39 cellular contexts compared by ENCODE assay signal in the genomic region with DNA sequence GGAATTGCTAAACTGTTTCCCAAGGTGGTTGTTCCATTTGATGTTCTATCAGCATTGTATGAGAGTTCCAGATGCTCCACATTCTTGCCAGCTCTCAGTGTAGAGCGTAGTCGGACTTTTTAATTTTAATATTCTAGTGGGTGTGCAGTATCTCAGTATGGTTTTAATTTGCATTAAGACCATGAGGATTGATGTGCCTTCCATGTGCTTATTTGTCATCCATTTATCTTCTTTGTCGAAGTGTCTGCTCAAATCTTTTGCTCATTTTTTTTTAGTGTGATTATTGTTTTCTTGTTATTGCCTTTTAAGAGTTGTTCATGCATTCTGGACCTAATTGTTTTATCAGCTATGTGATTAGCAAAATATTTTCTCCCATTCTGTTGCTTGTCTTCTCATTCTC. TPM values are rescaled to one million over a fixed set of nuclear protein-coding genes. Genes with fewer than 3 reads are reported as not detected.
"Had no signal": no experiment of that assay in that cellular context is flagged by ENCODE, and none has a peak within 500 bp of the region (broad histone marks: within the 10 kb centered on the region; RNA-seq: fewer than 3 reads in every experiment).

No MANE protein-coding gene starts in this region.

- H3K4me1 ChIP-seq: adrenal gland, ascending aorta, body of pancreas, breast epithelium had no signal

- H3K27me3 ChIP-seq: ascending aorta, body of pancreas, cardiac muscle cell had no signal

- DNase-seq: activated effector memory CD4-positive, alpha-beta T cell treated with anti-CD3 and anti-CD28 coated beads, Interleukin-2, amount 50 U/mL, for 16 hours; activated effector memory CD4-positive, alpha-beta T cell treated with Interleukin-2 at 50 U/mL for 16 hours; activated gamma-delta T cell; activated gamma-delta T cell treated with Interleukin-2 at 50 U/mL for 16 hours; activated naive CD4-positive, alpha-beta T cell; activated naive CD4-positive, alpha-beta T cell treated with anti-CD3 and anti-CD28 coated beads for 36 hours; activated naive CD4-positive, alpha-beta T cell treated with anti-CD3 and anti-CD28 coated beads, Interleukin-2, amount 10 ng/mL, durations not matched to agents 7 days and 5 days; activated naive CD4-positive, alpha-beta T cell treated with anti-CD3 and anti-CD28 coated beads, Interleukin-2, amount 50 U/mL, for 16 hours; activated naive CD4-positive, alpha-beta T cell treated with Interleukin-2 at 50 U/mL for 16 hours; activated naive CD8-positive, alpha-beta T cell treated with anti-CD3 and anti-CD28 coated beads for 36 hours; activated naive CD8-positive, alpha-beta T cell treated with anti-CD3 and anti-CD28 coated beads, Interleukin-2, amount 10 ng/mL, durations not matched to agents 7 days and 5 days; activated naive CD8-positive, alpha-beta T cell treated with anti-CD3 and anti-CD28 coated beads, Interleukin-2, amount 50 U/mL, for 24 hours; activated T-cell treated with anti-CD3 and anti-CD28 coated beads, Interleukin-2, amount 50 U/mL, for 1 hour; activated T-cell treated with anti-CD3 and anti-CD28 coated beads, Interleukin-2, amount 50 U/mL, for 24 hours; activated T-cell treated with anti-CD3 and anti-CD28 coated beads, Interleukin-2, amount 50 U/mL, for 4 hours; activated T-cell treated with anti-CD3 and anti-CD28 coated beads, Interleukin-2, amount 50 U/mL, for 48 hours; activated T-cell treated with anti-CD3 and anti-CD28 coated beads, Interleukin-2, amount 50 U/mL, for 72 hours; adrenal gland; amniotic stem cell; amygdala; anterior cingulate cortex; aorta; body of pancreas; brain microvascular endothelial cell; caudate nucleus; central memory CD4-positive, alpha-beta T cell; cerebellar nuclear complex had no signal

- H3K4me3 ChIP-seq: adrenal gland, ascending aorta, body of pancreas, breast epithelium, cardiac muscle cell had no signal

- H3K36me3 ChIP-seq: adrenal gland, ascending aorta, brain microvascular endothelial cell, breast epithelium, cardiac muscle cell had no signal

- H3K27ac ChIP-seq: adrenal gland, ascending aorta, body of pancreas, brain microvascular endothelial cell, breast epithelium, cardiac muscle cell had no signal

- FAIRE-seq: astrocyte, bronchial epithelial cell had no signal

- ATAC-seq: activated naive CD4-positive, alpha-beta T cell treated with anti-CD3 and anti-CD28 coated beads, Interleukin-2, amount 50 U/mL, for 72 hours; activated naive CD8-positive, alpha-beta T cell treated with anti-CD3 and anti-CD28 coated beads, Interleukin-2, amount 50 U/mL, for 24 hours; activated T-cell treated with anti-CD3 and anti-CD28 coated beads, Interleukin-2, amount 50 U/mL, for 4 hours; activated T-cell treated with anti-CD3 and anti-CD28 coated beads, Interleukin-2, amount 50 U/mL, for 72 hours; activated T-helper 17 cell treated with anti-CD3 and anti-CD28 coated beads, Interleukin-2, amount 50 U/mL, for 72 hours; body of pancreas had no signal

- H3K9me3 ChIP-seq: adrenal gland, ascending aorta, body of pancreas, breast epithelium had no signal

RNA-seq across cellular contexts. Expression of gene GUCA2B, which starts 13.8 kb away (rescaled TPM):
- total RNA-seq: activated naive CD4-positive, alpha-beta T cell treated with anti-CD3 and anti-CD28 coated beads for 36 hours; activated naive CD4-positive, alpha-beta T cell treated with anti-CD3 and anti-CD28 coated beads, Interleukin-2, amount 50 U/mL, for 72 hours; activated naive CD8-positive, alpha-beta T cell treated with anti-CD3 and anti-CD28 coated beads for 36 hours; activated naive CD8-positive, alpha-beta T cell treated with anti-CD3 and anti-CD28 coated beads, Interleukin-2, amount 10 ng/mL, durations not matched to agents 7 days and 5 days; activated T-cell treated with anti-CD3 and anti-CD28 coated beads, Interleukin-2, amount 50 U/mL, for 4 hours; activated T-cell treated with anti-CD3 and anti-CD28 coated beads, Interleukin-2, amount 50 U/mL, for 72 hours; activated T-helper 1 cell treated with anti-CD3 and anti-CD28 coated beads, Interleukin-12 subunit alpha, Interleukin-12 subunit beta, Interleukin-2, Interleukin-4 antibody, amounts not matched to agents 30 ng/mL and 10 ng/mL and 1 ng/mL, durations not matched to agents 14 hours and 24 hours and 36 hours; activated T-helper 17 cell treated with anti-CD3 and anti-CD28 coated beads, Interleukin-2, amount 50 U/mL, for 72 hours; activated T-helper 2 cell treated with anti-CD3 and anti-CD28 coated beads, Interferon-gamma antibody, Interleukin-2, Interleukin-4, amounts not matched to agents 10 μg/mL and 5 μg/mL and 100 μg/mL, durations not matched to agents 14 hours and 24 hours and 36 hours; adrenal gland; aorta; ascending aorta; astrocyte; body of pancreas; breast epithelium; bronchial epithelial cell; cardiac muscle cell; cardiac septum; cerebellum; chondrocyte had no signal
- polyA plus RNA-seq: adrenal gland, cardiac muscle cell had no signal

RNA-seq across cellular contexts. Expression of gene GUCA2A, which starts 25.1 kb away (rescaled TPM):
- total RNA-seq: activated naive CD4-positive, alpha-beta T cell treated with anti-CD3 and anti-CD28 coated beads for 36 hours; activated naive CD4-positive, alpha-beta T cell treated with anti-CD3 and anti-CD28 coated beads, Interleukin-2, amount 50 U/mL, for 72 hours; activated naive CD8-positive, alpha-beta T cell treated with anti-CD3 and anti-CD28 coated beads for 36 hours; activated naive CD8-positive, alpha-beta T cell treated with anti-CD3 and anti-CD28 coated beads, Interleukin-2, amount 10 ng/mL, durations not matched to agents 7 days and 5 days; activated T-cell treated with anti-CD3 and anti-CD28 coated beads, Interleukin-2, amount 50 U/mL, for 4 hours; activated T-cell treated with anti-CD3 and anti-CD28 coated beads, Interleukin-2, amount 50 U/mL, for 72 hours; activated T-helper 1 cell treated with anti-CD3 and anti-CD28 coated beads, Interleukin-12 subunit alpha, Interleukin-12 subunit beta, Interleukin-2, Interleukin-4 antibody, amounts not matched to agents 30 ng/mL and 10 ng/mL and 1 ng/mL, durations not matched to agents 14 hours and 24 hours and 36 hours; activated T-helper 17 cell treated with anti-CD3 and anti-CD28 coated beads, Interleukin-2, amount 50 U/mL, for 72 hours; activated T-helper 2 cell treated with anti-CD3 and anti-CD28 coated beads, Interferon-gamma antibody, Interleukin-2, Interleukin-4, amounts not matched to agents 10 μg/mL and 5 μg/mL and 100 μg/mL, durations not matched to agents 14 hours and 24 hours and 36 hours; adrenal gland; aorta; ascending aorta; astrocyte; body of pancreas; bronchial epithelial cell; cardiac muscle cell; cardiac septum; cerebellum; chondrocyte had no signal
- polyA plus RNA-seq: cardiac muscle cell had no signal
